8 cellular contexts compared by ENCODE assay signal in the genomic region with DNA sequence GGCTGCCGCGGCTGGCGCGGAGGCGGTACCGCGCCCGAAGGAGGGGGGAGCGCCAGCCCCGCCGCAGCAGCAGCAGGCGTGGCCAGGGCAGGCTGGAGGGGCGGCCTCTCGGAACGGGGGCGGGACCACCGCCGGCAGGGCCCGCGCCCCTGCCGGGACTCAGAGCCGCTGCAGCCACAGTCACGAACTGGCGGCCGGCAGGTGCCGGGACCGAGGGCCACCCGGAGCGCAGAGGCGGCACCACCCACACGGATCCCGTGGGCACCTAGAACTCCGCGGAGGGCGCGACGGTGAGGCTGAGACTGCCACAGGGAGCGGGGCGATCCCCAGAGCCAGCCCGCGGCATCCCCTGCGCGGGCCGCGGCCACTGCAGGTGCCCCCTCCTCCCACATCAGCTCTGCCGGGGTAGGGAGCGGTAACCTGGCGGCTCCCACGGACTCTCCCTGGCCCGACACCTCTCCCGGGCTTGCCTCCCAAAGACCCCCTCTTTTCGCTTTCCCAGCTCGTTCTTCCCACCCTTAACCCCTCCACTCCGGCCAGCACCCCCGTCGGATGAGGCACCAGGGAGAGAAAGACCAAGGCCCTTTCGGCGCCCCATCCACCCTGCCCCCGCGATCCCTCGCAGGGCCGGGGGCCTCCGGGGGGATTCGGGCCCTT. TPM values are rescaled to one million over a fixed set of nuclear protein-coding genes. Genes with fewer than 3 reads are reported as not detected.
A peak's percentile ranks its signal among the peaks of the same experiment; 100 is the strongest.
DNase-seq lines count a peak whose midpoint lies in the region; ATAC-seq and TF ChIP-seq lines count a peak whose summit lies in the region.

A gene (plus strand): TSS at position 162 of the 657 bp plus-strand sequence. CDS start 944 bp downstream, outside the sequence.

- no peak within 1 kb of the TSS for H3K27ac ChIP-seq in CD8-positive, alpha-beta T cell (ENCODE audit: low read depth, low read length)
- H3K27ac ChIP-seq in HUES6 (ENCODE audit: low read depth, low read length) (no peak within 1 kb of the TSS), parathyroid adenoma (peak within 1 kb of the TSS; percentile 6)

- H3K79me2 ChIP-seq in parathyroid adenoma: no peaks in the 10 kb centered on the region

- intact Hi-C loops in CD8-positive, alpha-beta T cell (cut with DNase I, micrococcal nuclease): loop anchor here in 1 of 2 experiments (1.0 to 5.0 kb wide), 5 partner anchors 43 to 313 kb away; a partner anchor contains a TSS
- intact Hi-C loops in head of caudate nucleus (cut with DNase I): no loop called here

- H3K4me3 ChIP-seq in CD8-positive, alpha-beta T cell (ENCODE audit: low read depth, low read length): peak within 1 kb of the TSS; percentile 80
- peak within 1 kb of the TSS; percentile 69 for H3K4me3 ChIP-seq in HUES6 (ENCODE audit: low read depth, low read length)
- H3K4me3 ChIP-seq in parathyroid adenoma (ENCODE audit: low read depth, low read length): peak within 1 kb of the TSS; percentile 63

- peaks cover 14% of the 10 kb centered on the region for H3K4me1 ChIP-seq in CD8-positive, alpha-beta T cell (ENCODE audit: insufficient read depth, low read length)
- no peaks in the 10 kb centered on the region; the same call in 1 of the 2 replicates for H3K4me1 ChIP-seq in HUES6 (ENCODE audit: control insufficient read depth, insufficient read depth, low read length)
- H3K4me1 ChIP-seq in parathyroid adenoma: peaks cover 5% of the 10 kb centered on the region

- H3K36me3 Mint-ChIP-seq in CD8-positive, alpha-beta T cell: no peaks in the 10 kb centered on the region
- H3K36me3 Mint-ChIP-seq in type B pancreatic cell: no peaks in the 10 kb centered on the region

- CTCF ChIA-PET in CD8-positive, alpha-beta T cell (lab: Charles Lee): interaction anchor here (1.0 to 5.9 kb wide), 4 partner anchors 9 to 20 kb away, joined by 3 to 103 read pairs (median 23); a partner anchor contains a TSS

- peak; percentile 97 for ATAC-seq in CD8-positive, alpha-beta T cell

- DNase-seq in CD8-positive, alpha-beta T cell: peak; percentile 54 to 82 (median 68)
- DNase-seq in GM20000 (ENCODE audit: low spot score) (peak; percentile 96), RKO (ENCODE audit: low spot score) (peak; percentile 83), activated gamma-delta T cell (lab: John Stamatoyannopoulos, UW) (peak; percentile 66), head of caudate nucleus (peak in 40 of 42 donors; percentile 21 to 80 (median 57)), type B pancreatic cell (ENCODE audit: extremely low spot score, unreplicated experiment) (peak; percentile 77)

- no peak within 1 kb of the TSS for H3K27ac Mint-ChIP-seq in CD8-positive, alpha-beta T cell
- no peak within 1 kb of the TSS for H3K27ac Mint-ChIP-seq in type B pancreatic cell

- H3K4me2 ChIP-seq in parathyroid adenoma (ENCODE audit: low read length): peak within 1 kb of the TSS; percentile 83

- no peaks in the 10 kb centered on the region for H3K9me3 Mint-ChIP-seq in CD8-positive, alpha-beta T cell
- no peaks in the 10 kb centered on the region for H3K9me3 Mint-ChIP-seq in type B pancreatic cell

- H3K36me3 ChIP-seq in CD8-positive, alpha-beta T cell (ENCODE audit: insufficient read depth, low read length): no peaks in the 10 kb centered on the region
- H3K36me3 ChIP-seq in HUES6 (ENCODE audit: control insufficient read depth, insufficient read depth, low read length) (no peaks in the 10 kb centered on the region), parathyroid adenoma (ENCODE audit: control insufficient read depth, insufficient read depth, low read length) (no peaks in the 10 kb centered on the region)

- POLR2A ChIA-PET in CD8-positive, alpha-beta T cell (lab: Charles Lee): interaction anchor here (0.6 to 1.6 kb wide), 4 partner anchors 11 to 30 kb away, joined by 3 to 5 read pairs (median 3); no protein-coding TSS in a partner anchor

- peak within 1 kb of the TSS; percentile 75 for H2AFZ ChIP-seq in parathyroid adenoma

- peak within 1 kb of the TSS; percentile 76 for H3K4me3 Mint-ChIP-seq in CD8-positive, alpha-beta T cell
- H3K4me3 Mint-ChIP-seq in type B pancreatic cell: peak within 1 kb of the TSS; percentile 73

- peaks cover 49% of the 10 kb centered on the region for H3K27me3 Mint-ChIP-seq in CD8-positive, alpha-beta T cell (ENCODE audit: low read depth)
- H3K27me3 Mint-ChIP-seq in type B pancreatic cell: peaks cover 76% of the 10 kb centered on the region

- peaks cover 21% of the 10 kb centered on the region for H3K27me3 ChIP-seq in CD8-positive, alpha-beta T cell (ENCODE audit: insufficient read depth, low read length)
- peaks cover 78% of the 10 kb centered on the region for H3K27me3 ChIP-seq in HUES6 (ENCODE audit: control insufficient read depth, insufficient read depth, low read length)
- H3K27me3 ChIP-seq in parathyroid adenoma (ENCODE audit: control insufficient read depth, insufficient read depth, low read length): no peaks in the 10 kb centered on the region

- H3K4me1 Mint-ChIP-seq in CD8-positive, alpha-beta T cell (ENCODE audit: low read depth): peaks cover 14% of the 10 kb centered on the region
- peaks cover 7% of the 10 kb centered on the region for H3K4me1 Mint-ChIP-seq in type B pancreatic cell (ENCODE audit: unreplicated experiment)

- H3K9ac ChIP-seq in HUES6 (ENCODE audit: low read length) (no peak within 1 kb of the TSS), parathyroid adenoma (no peak within 1 kb of the TSS)

- H3K9me3 ChIP-seq in CD8-positive, alpha-beta T cell (ENCODE audit: low read length): no peaks in the 10 kb centered on the region
- H3K9me3 ChIP-seq in HUES6 (ENCODE audit: control insufficient read depth, insufficient read depth, low read depth, low read length): no peaks in the 10 kb centered on the region
- no peaks in the 10 kb centered on the region for H3K9me3 ChIP-seq in parathyroid adenoma (ENCODE audit: control insufficient read depth, low read length)

- TF ChIP-seq CTCF in CD8-positive, alpha-beta T cell (IDR thresholded peaks at IDR 0.05): peak; percentile 35
- no peak for TF ChIP-seq CTCF in GM20000 (IDR thresholded peaks at IDR 0.05; ENCODE audit: extremely low read depth, missing control alignments)
- peak; percentile 45 for TF ChIP-seq CTCF in parathyroid adenoma (IDR thresholded peaks at IDR 0.05)
- peak; percentile 63 for TF ChIP-seq CTCF in type B pancreatic cell (conservative IDR thresholded peaks at IDR 0.05)

RNA-seq across cellular contexts. Expression of the gene that starts here (rescaled TPM):
- total RNA-seq in CD8-positive, alpha-beta T cell: under 1 TPM; 0.28 to 0.65 TPM
- total RNA-seq in type B pancreatic cell (ENCODE audit: low replicate concordance): 23.7 and 38.7 TPM in 2 replicates

Comparison
In these comparisons a context has a peak if more than half of its experiments do, and no peak if none do; other contexts are left out.
1. RNA of the gene that starts here (total RNA-seq): 23.7 to 38.7 TPM in type B pancreatic cell; 0.28 to 0.65 TPM in CD8-positive, alpha-beta T cell; every median in the first group is over 10 times any median in the second.
2. Peak in DNase-seq, ATAC-seq and H3K4me3 ChIP-seq in CD8-positive, alpha-beta T cell; RNA of the gene not detected or under 1 TPM.
3. Peak in every context shown above with its lines, with median percentiles within 50 percentile points of each other: DNase-seq and H3K4me3 ChIP-seq.